15 cellular contexts compared by ENCODE assay signal in genomic region chr10:61628199-61628874, GRCh38. TPM values are rescaled to one million over a fixed set of nuclear protein-coding genes. Genes with fewer than 3 reads are reported as not detected.
A peak's percentile ranks its signal among the peaks of the same experiment; 100 is the strongest.
DNase-seq lines count a peak whose midpoint lies in the region; ATAC-seq, FAIRE-seq and TF ChIP-seq lines count a peak whose summit lies in the region.
"Had no signal": no experiment of that assay in that cellular context is flagged by ENCODE, and none has a peak within 500 bp of the region (broad histone marks: within the 10 kb centered on the region; RNA-seq: fewer than 3 reads in every experiment).

No MANE protein-coding gene starts in this region.

- POLR2A ChIA-PET in A549 (lab: Yijun Ruan, JAX): no interaction called here
- POLR2A ChIA-PET in PC-3 (lab: Charles Lee; ENCODE audit: unreplicated experiment): interaction anchor here (0.6 kb wide), 1 partner anchor 274 kb away, joined by 4 read pairs; no protein-coding TSS in a partner anchor

- H2AFZ ChIP-seq in PC-3 (ENCODE audit: low read length): no peak overlapping the region

- no peaks in the 10 kb centered on the region for H3K9me3 ChIP-seq in A549
- no peaks in the 10 kb centered on the region for H3K9me3 ChIP-seq in PC-3 (ENCODE audit: low read length)
- H3K9me3 ChIP-seq in mesodermal cell (ENCODE audit: control insufficient read depth, low read length): peaks cover 4% of the 10 kb centered on the region
- H3K9me3 ChIP-seq: gastrocnemius medialis had no signal

- H3K36me3 ChIP-seq in PC-3 (ENCODE audit: low read depth, low read length) (no peaks in the 10 kb centered on the region), mesodermal cell (ENCODE audit: control insufficient read depth, insufficient read depth, low read length) (no peaks in the 10 kb centered on the region)
- H3K36me3 ChIP-seq: gastrocnemius medialis had no signal

- no peaks in the 10 kb centered on the region for H3K79me2 ChIP-seq in PC-3 (ENCODE audit: low read length)

- no peak for TF ChIP-seq EP300 in A549 (IDR thresholded peaks at IDR 0.05)

- peak overlapping the region; percentile 80 to 82 for H3K27ac ChIP-seq in A549
- 0 out of 2 replicates have a peak overlapping the region, but pooled peaks have one; percentile 1 for H3K27ac ChIP-seq in PC-3 (ENCODE audit: low read length)
- H3K27ac ChIP-seq in cingulate gyrus (ENCODE audit: low read depth, low read length): peak overlapping the region; percentile 41
- peak overlapping the region; percentile 18 for H3K27ac ChIP-seq in mesodermal cell (ENCODE audit: low read depth, low read length, severe bottlenecking)
- H3K27ac ChIP-seq: 22Rv1, gastrocnemius medialis had no signal

- peaks cover 5% of the 10 kb centered on the region for H3K9me2 ChIP-seq in PC-3 (replicated peaks; ENCODE audit: low read length)

- no TSS peak for BruUV-seq in PC-3 (replicated peaks; lab: Mats Ljungman, UMichigan)

- intact Hi-C loops in PC-3 (cut with micrococcal nuclease): loop anchor here (5.0 to 10.0 kb wide), 4 partner anchors 274 to 756 kb away; partner anchors contain the start of gene ARID5B

- ATAC-seq in A549: peak; percentile 80 to 82
- peak; percentile 53 for ATAC-seq in PC-3
- ATAC-seq: gastrocnemius medialis, Right ventricle myocardium inferior had no signal

- no peak overlapping the region for H3K9ac ChIP-seq in PC-3 (ENCODE audit: low read length)

- H3K4me3 ChIP-seq in A549: no peak overlapping the region; the same call in 2 of the 3 replicates
- no peak overlapping the region for H3K4me3 ChIP-seq in PC-3 (ENCODE audit: low read length)
- H3K4me3 ChIP-seq in mesodermal cell (ENCODE audit: extremely low read depth, insufficient read depth, low read length, poor library complexity, severe bottlenecking): no peak overlapping the region
- H3K4me3 ChIP-seq: gastrocnemius medialis had no signal

- WGBS in A549 (ENCODE audit: missing lambda C conversion rate): 3% methylated on average over 2 of the region's 2 CpGs
- 83 to 89% methylated on average over 1 of the region's 2 CpGs for WGBS in mesodermal cell (ENCODE audit: insufficient coverage in 2 of 2), 2 experiments

- FAIRE-seq in A549 (lab: Jason Lieb, UNC): no peak
- FAIRE-seq: colon had no signal

- TF ChIP-seq POLR2A in A549 (IDR thresholded peaks at IDR 0.05; ENCODE audit: low read length): no peak

- peaks cover 51% of the 10 kb centered on the region for H3K4me1 ChIP-seq in A549
- H3K4me1 ChIP-seq in PC-3 (ENCODE audit: insufficient read depth, low read length): peaks cover 25% of the 10 kb centered on the region
- H3K4me1 ChIP-seq in mesodermal cell (ENCODE audit: control insufficient read depth, insufficient read depth, low read length, poor library complexity, severe bottlenecking): peaks cover 11% of the 10 kb centered on the region

- no peaks in the 10 kb centered on the region for H3K27me3 ChIP-seq in PC-3 (ENCODE audit: low read length)
- H3K27me3 ChIP-seq: gastrocnemius medialis had no signal

- TF ChIP-seq RAD21 in A549 (conservative IDR thresholded peaks at IDR 0.05 in 1 of 2, IDR thresholded peaks at IDR 0.05 in 1 of 2): no peak

- H3F3A ChIP-seq in PC-3 (ENCODE audit: low read length, unreplicated experiment): no peaks in the 10 kb centered on the region

- DNase-seq in A549 (ENCODE audit: low read depth in 1 of 2, low spot score in 1 of 2) (no peak), PC-3 (peak; percentile 83), middle frontal gyrus (ENCODE audit: extremely low spot score, low spot score) (no peak), NCI-H1417 treated with DMSO at 0.1 percent for 48 hours (lab: John Stamatoyannopoulos, UW) (no peak)
- no peak for DNase-seq in activated CD4-positive, alpha-beta T cell treated with anti-CD3 and anti-CD28 coated beads for 4 hours
- DNase-seq in activated naive CD4-positive, alpha-beta T cell (lab: John Stamatoyannopoulos, UW): no peak
- DNase-seq: gastrocnemius medialis, NCI-H187 treated with DMSO at 0.1 percent for 48 hours, NCI-H748 treated with DMSO at 0.1 percent for 48 hours, substantia nigra had no signal

- TF ChIP-seq CTCF in A549 (IDR thresholded peaks at IDR 0.05): no peak
- TF ChIP-seq CTCF in PC-3 (conservative IDR thresholded peaks at IDR 0.05; ENCODE audit: low read depth, low read length): no peak

- peak overlapping the region; percentile 70 for H3K4me2 ChIP-seq in A549
- peak overlapping the region; percentile 35 for H3K4me2 ChIP-seq in PC-3 (ENCODE audit: low read length)

- CTCF ChIA-PET in A549 (lab: Yijun Ruan, JAX) (interaction anchor here (0.5 to 1.9 kb wide), 3 partner anchors 18 to 726 kb away, joined by 3 read pairs; no protein-coding TSS in a partner anchor), PC-3 (lab: Charles Lee) (no interaction called here)

- no peaks in the 10 kb centered on the region for H4K20me1 ChIP-seq in PC-3 (ENCODE audit: low read length)

TF ChIP-seq in A549, 52 proteins besides CTCF, POLR2A, EP300 and RAD21 (continues in another document):
- TF ChIP-seq HOXB5 (CRISPR knock-in tag; IDR thresholded peaks at IDR 0.05): no peak
- no peak for TF ChIP-seq MAZ (IDR thresholded peaks at IDR 0.05; ENCODE audit: borderline replicate concordance, low read depth, low read length)
- no peak for TF ChIP-seq ESRRA (IDR thresholded peaks at IDR 0.05; ENCODE audit: borderline replicate concordance, low read length)
- TF ChIP-seq FOSL2 (IDR thresholded peaks at IDR 0.05): peak; percentile 48; the same call in 1 of the 2 replicates
- TF ChIP-seq FOSL2 (CRISPR knock-in tag; IDR thresholded peaks at IDR 0.05): peak; percentile 67
- TF ChIP-seq, protein P1, sequence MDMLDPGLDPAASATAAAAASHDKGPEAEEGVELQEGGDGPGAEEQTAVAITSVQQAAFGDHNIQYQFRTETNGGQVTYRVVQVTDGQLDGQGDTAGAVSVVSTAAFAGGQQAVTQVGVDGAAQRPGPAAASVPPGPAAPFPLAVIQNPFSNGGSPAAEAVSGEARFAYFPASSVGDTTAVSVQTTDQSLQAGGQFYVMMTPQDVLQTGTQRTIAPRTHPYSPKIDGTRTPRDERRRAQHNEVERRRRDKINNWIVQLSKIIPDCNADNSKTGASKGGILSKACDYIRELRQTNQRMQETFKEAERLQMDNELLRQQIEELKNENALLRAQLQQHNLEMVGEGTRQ (IDR thresholded peaks at IDR 0.05): no peak
- no peak for TF ChIP-seq PHF8 (IDR thresholded peaks at IDR 0.05; ENCODE audit: borderline replicate concordance, low read depth)
- no peak for TF ChIP-seq HOXB13 (CRISPR knock-in tag; IDR thresholded peaks at IDR 0.05; ENCODE audit: low read depth)
- no peak for TF ChIP-seq POLR2AphosphoS2 (conservative IDR thresholded peaks at IDR 0.05; ENCODE audit: low read length)
- peak; percentile 44 for TF ChIP-seq JUNB (IDR thresholded peaks at IDR 0.05)
- TF ChIP-seq RARB (CRISPR knock-in tag; IDR thresholded peaks at IDR 0.05): no peak
- TF ChIP-seq TP53 (CRISPR knock-in tag; IDR thresholded peaks at IDR 0.05): no peak
- TF ChIP-seq HOXA7 (CRISPR knock-in tag; IDR thresholded peaks at IDR 0.05): no peak
- TF ChIP-seq CEBPB (IDR thresholded peaks at IDR 0.05): 0 out of 4 replicates have a peak, but pooled peaks of 1 of the 2 experiments have one; percentile 19
- TF ChIP-seq EHF (CRISPR knock-in tag; IDR thresholded peaks at IDR 0.05): no peak
- TF ChIP-seq REST (IDR thresholded peaks at IDR 0.05): no peak
- TF ChIP-seq, protein P2, sequence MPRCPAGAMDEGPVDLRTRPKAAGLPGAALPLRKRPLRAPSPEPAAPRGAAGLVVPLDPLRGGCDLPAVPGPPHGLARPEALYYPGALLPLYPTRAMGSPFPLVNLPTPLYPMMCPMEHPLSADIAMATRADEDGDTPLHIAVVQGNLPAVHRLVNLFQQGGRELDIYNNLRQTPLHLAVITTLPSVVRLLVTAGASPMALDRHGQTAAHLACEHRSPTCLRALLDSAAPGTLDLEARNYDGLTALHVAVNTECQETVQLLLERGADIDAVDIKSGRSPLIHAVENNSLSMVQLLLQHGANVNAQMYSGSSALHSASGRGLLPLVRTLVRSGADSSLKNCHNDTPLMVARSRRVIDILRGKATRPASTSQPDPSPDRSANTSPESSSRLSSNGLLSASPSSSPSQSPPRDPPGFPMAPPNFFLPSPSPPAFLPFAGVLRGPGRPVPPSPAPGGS (IDR thresholded peaks at IDR 0.05): no peak

RNA-seq across cellular contexts. Expression of gene CABCOCO1, which starts 34.4 kb away (rescaled TPM):
- 0.40 and 1.1 TPM in 2 replicates for polyA plus RNA-seq in A549 (2011; rRNA removed)
- 0.04 and 0.05 TPM in 2 replicates for polyA plus RNA-seq in A549 (2012; cell fraction: cytosol; rRNA removed)
- not detected in 2 replicates for polyA plus RNA-seq in A549 (2012; cell fraction: nucleus; rRNA removed)
- polyA plus RNA-seq in A549 (2017; fragmentation: RNase III; extraction: RNeasy Plus Mini Kit Qiagen cat#74134 plus additional on column Dnase treatment): 0.54 to 0.92 TPM (median 0.77 TPM) in 3 replicates
- polyA minus RNA-seq in A549 (2011; rRNA and poly(A)+ RNA removed): not detected in 2 replicates
- total RNA-seq in PC-3 (2014; rRNA removed): not detected in 2 replicates
- 1.4 TPM for polyA plus RNA-seq in mesodermal cell (2013, experiment 1 of 2)
- 1.4 TPM for polyA plus RNA-seq in mesodermal cell (2013, experiment 2 of 2)
- total RNA-seq: gastrocnemius medialis, Right ventricle myocardium inferior had no signal

Comparison
In these comparisons a context has a peak if more than half of its experiments do, and no peak if none do; other contexts are left out.
1. H3K27ac ChIP-seq: peak in every context shown above with its lines; median percentile 81 in A549; 41 in cingulate gyrus; 18 in mesodermal cell; 1 in PC-3.